9 cellular contexts compared by ENCODE assay signal in the genomic region with DNA sequence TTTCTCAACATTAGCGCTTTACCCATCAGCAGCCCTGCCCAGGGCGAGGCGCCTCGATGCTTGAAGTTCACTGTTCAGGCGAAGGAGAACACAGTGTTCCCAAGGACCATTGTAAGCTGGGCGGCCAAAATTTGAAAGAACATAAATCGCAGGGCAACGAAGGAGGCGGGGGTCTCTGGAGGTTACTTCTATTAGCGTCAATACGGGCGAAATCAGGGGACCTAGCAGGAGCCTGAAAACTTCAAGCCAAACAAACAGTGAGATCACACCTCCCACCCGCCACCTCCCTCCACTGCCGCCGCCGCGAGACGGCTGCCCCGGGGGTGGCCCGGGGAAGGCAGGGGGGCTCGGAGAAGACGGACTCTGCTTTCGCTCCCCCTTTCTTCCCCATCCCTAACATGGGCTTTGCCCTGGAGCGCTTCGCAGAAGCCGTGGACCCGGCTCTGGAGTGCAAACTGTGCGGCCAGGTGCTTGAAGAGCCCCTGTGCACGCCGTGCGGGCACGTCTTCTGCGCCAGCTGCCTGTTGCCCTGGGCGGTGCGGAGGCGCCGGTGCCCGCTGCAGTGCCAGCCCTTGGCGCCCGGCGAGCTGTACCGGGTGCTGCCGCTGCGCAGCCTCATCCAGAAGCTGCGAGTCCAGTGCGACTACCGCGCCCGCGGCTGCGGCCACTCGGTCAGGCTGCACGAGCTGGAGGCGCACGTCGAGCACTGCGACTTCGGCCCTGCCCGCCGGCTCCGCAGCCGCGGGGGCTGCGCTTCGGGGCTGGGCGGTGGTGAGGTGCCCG. TPM values are rescaled to one million over a fixed set of nuclear protein-coding genes. Genes with fewer than 3 reads are reported as not detected.
DNase-seq lines count a peak whose midpoint lies in the region; ATAC-seq, FAIRE-seq and TF ChIP-seq lines count a peak whose summit lies in the region.
"Had no signal": no experiment of that assay in that cellular context is flagged by ENCODE, and none has a peak within 500 bp of the region (broad histone marks: within the 10 kb centered on the region; RNA-seq: fewer than 3 reads in every experiment).

A gene (plus strand): TSS at position 263 of the 783 bp plus-strand sequence.

- ATAC-seq in HG02610 (IDR thresholded peaks at IDR 0.05; ENCODE audit: unreplicated experiment) (no peak), HG03135 (IDR thresholded peaks at IDR 0.05; ENCODE audit: unreplicated experiment) (no peak)
- ATAC-seq: left colon had no signal

- DNase-seq in NCI-H2029 (lab: John Stamatoyannopoulos, UW) (peak; percentile 33), NCI-H2029 treated with DMSO at 0.1 percent for 48 hours (lab: John Stamatoyannopoulos, UW) (no peak), H1 (ENCODE audit: low read depth in 1 of 2, low spot score in 2 of 2) (peak in 1 of 2 experiments; percentile 72), mesendoderm (peak; percentile 57), thyroid gland (peak; percentile 45 to 55)
- DNase-seq in stimulated activated CD4-positive, alpha-beta T cell treated with anti-CD3 and anti-CD28 coated beads, Interleukin-2, amount 100 ng/mL, for 48 hours, result no peak

- no peak within 1 kb of the TSS for H2BK12ac ChIP-seq in H1 (ENCODE audit: low read depth, low read length)

- TF ChIP-seq EP300 in H1 (IDR thresholded peaks at IDR 0.05; ENCODE audit: borderline replicate concordance in 1 of 2, low read depth in 2 of 2, low read length in 2 of 2), result no peak

- H2AK5ac ChIP-seq in H1 (ENCODE audit: low read depth, low read length) (no peak within 1 kb of the TSS), mesendoderm (ENCODE audit: low read length) (no peak within 1 kb of the TSS)

- no peak within 1 kb of the TSS for H3K56ac ChIP-seq in H1 (replicated peaks; ENCODE audit: insufficient read length, low read depth, low read length)
- peak within 1 kb of the TSS; percentile 69 for H3K56ac ChIP-seq in mesendoderm (ENCODE audit: low read length)

- H3K23ac ChIP-seq in H1 (ENCODE audit: insufficient read length), result no peak within 1 kb of the TSS
- no peak within 1 kb of the TSS for H3K23ac ChIP-seq in mesendoderm (ENCODE audit: low read length)

- WGBS in H1 (ENCODE audit: extremely low coverage in 1 of 2, insufficient coverage in 1 of 2, insufficient read length in 1 of 2, insufficient replicate concordance in 2 of 2, low coverage in 1 of 2, low lambda C conversion rate in 2 of 2, missing lambda C conversion rate in 1 of 2), 2 experiments, result 5% methylated on average over 54 of the region's 67 CpGs; no CpG with 5 or more reads in 1 of the 2 experiments
- no CpG with 5 or more reads among the region's 67 CpGs for WGBS in mesendoderm (ENCODE audit: extremely low coverage, insufficient coverage, low lambda C conversion rate)
- 11 to 31% methylated on average over 4 to 27 of the region's 67 CpGs for WGBS in thyroid gland, 2 donors

- peaks cover 25 to 38% (median 33%) of the 10 kb centered on the region in 4 experiments for H3K27me3 ChIP-seq in H1 (replicated peaks in 1 of 4; ENCODE audit: control insufficient read depth in 3 of 4, extremely low read depth in 1 of 4, insufficient read depth in 3 of 4, low read length in 3 of 4)
- peaks cover 18% of the 10 kb centered on the region for H3K27me3 ChIP-seq in mesendoderm (ENCODE audit: insufficient read depth, low read length, poor library complexity)
- H3K27me3 ChIP-seq in thyroid gland, result no peaks in the 10 kb centered on the region

- peak within 1 kb of the TSS; percentile 77 for H2AFZ ChIP-seq in H1 (ENCODE audit: low read length)

- no peak within 1 kb of the TSS for H2BK20ac ChIP-seq in H1 (ENCODE audit: low read length)

- FAIRE-seq in H1 (lab: Jason Lieb, UNC), result no peak

- TF ChIP-seq RAD21 in H1 (IDR thresholded peaks at IDR 0.05 in 1 of 2, conservative IDR thresholded peaks at IDR 0.05 in 1 of 2; ENCODE audit: low read depth in 2 of 2, low read length in 2 of 2), result no peak

- H3K9ac ChIP-seq in H1 (replicated peaks in 1 of 4; ENCODE audit: extremely low read depth in 1 of 4, low read depth in 3 of 4, low read length in 3 of 4) (no peak within 1 kb of the TSS), mesendoderm (ENCODE audit: low read length) (peak within 1 kb of the TSS; percentile 17)

- H3K4me1 ChIP-seq in H1 (replicated peaks in 1 of 4; ENCODE audit: control insufficient read depth in 3 of 4, insufficient read depth in 4 of 4, low read length in 3 of 4), result peaks cover 0 to 3% (median 0%) of the 10 kb centered on the region in 4 experiments; a peak in 3 of 7 replicates
- H3K4me1 ChIP-seq in mesendoderm (ENCODE audit: control insufficient read depth, low read depth, low read length), result no peaks in the 10 kb centered on the region
- H3K4me1 ChIP-seq in thyroid gland, result peaks cover 18 to 19% of the 10 kb centered on the region in 2 donors

- H3K79me1 ChIP-seq in H1 (ENCODE audit: low read depth, low read length), result no peaks in the 10 kb centered on the region
- H3K79me1 ChIP-seq in mesendoderm (ENCODE audit: low read length), result no peaks in the 10 kb centered on the region

- H3K18ac ChIP-seq in H1 (ENCODE audit: extremely low read depth, low read length), result no peak within 1 kb of the TSS
- H3K18ac ChIP-seq in mesendoderm (ENCODE audit: low read length), result no peak within 1 kb of the TSS

- no peak within 1 kb of the TSS for H2BK5ac ChIP-seq in H1 (ENCODE audit: low read depth, low read length)
- no peak within 1 kb of the TSS for H2BK5ac ChIP-seq in mesendoderm (ENCODE audit: low read length)

- H4K5ac ChIP-seq in H1 (ENCODE audit: insufficient read length, low read depth, low read length) (no peak within 1 kb of the TSS), mesendoderm (ENCODE audit: low read length) (no peak within 1 kb of the TSS)

- H3K36me3 ChIP-seq in H1 (ENCODE audit: control insufficient read depth in 2 of 4, insufficient read depth in 4 of 4, low read length in 3 of 4), result no peaks in the 10 kb centered on the region; a peak in 1 of 8 replicates
- H3K36me3 ChIP-seq in mesendoderm (ENCODE audit: control insufficient read depth, insufficient read depth, low read length), result no peaks in the 10 kb centered on the region
- no peaks in the 10 kb centered on the region for H3K36me3 ChIP-seq in thyroid gland

- intact Hi-C loops in thyroid gland (cut with DNase I), result no loop called here

- H4K91ac ChIP-seq in H1 (replicated peaks; ENCODE audit: insufficient read length, low read length), result no peak within 1 kb of the TSS

- H3K4me2 ChIP-seq in H1 (ENCODE audit: insufficient read depth in 1 of 2, low read depth in 2 of 2, low read length in 2 of 2) (peak within 1 kb of the TSS; percentile 74 to 95), mesendoderm (ENCODE audit: low read length) (peak within 1 kb of the TSS; percentile 58)

- POLR2A ChIA-PET in H1 (lab: Charles Lee; ENCODE audit: partially characterized antibody), result interaction anchor here (0.5 kb wide), 1 partner anchor 469 kb away, joined by 3 read pairs; no protein-coding TSS in a partner anchor

- H4K8ac ChIP-seq in H1 (ENCODE audit: extremely low read depth, insufficient read depth, low read length) (peak within 1 kb of the TSS; percentile 68), mesendoderm (ENCODE audit: low read depth, low read length) (no peak within 1 kb of the TSS)

- H2BK15ac ChIP-seq in H1 (ENCODE audit: low read length) (no peak within 1 kb of the TSS), mesendoderm (replicated peaks; ENCODE audit: low read depth) (no peak within 1 kb of the TSS)

- H3K4ac ChIP-seq in H1 (replicated peaks; ENCODE audit: insufficient read length, low read depth, low read length), result no peak within 1 kb of the TSS
- no peak within 1 kb of the TSS for H3K4ac ChIP-seq in mesendoderm (ENCODE audit: low read depth, low read length)

- H3K23me2 ChIP-seq in H1 (ENCODE audit: low read depth, low read length), result peaks cover 9% of the 10 kb centered on the region

- TF ChIP-seq CTCF in H1 (IDR thresholded peaks at IDR 0.05; ENCODE audit: control extremely low read depth in 1 of 3, insufficient read depth in 1 of 3, low read depth in 1 of 3, low read length in 3 of 3) (no peak), thyroid gland (IDR thresholded peaks at IDR 0.05) (no peak)

- H3K9me3 ChIP-seq in H1 (ENCODE audit: insufficient read depth in 2 of 2, low read depth in 1 of 2, low read length in 1 of 2), result no peaks in the 10 kb centered on the region
- no peaks in the 10 kb centered on the region for H3K9me3 ChIP-seq in thyroid gland

- H3K79me2 ChIP-seq in H1 (ENCODE audit: control insufficient read depth in 1 of 2, insufficient read depth in 2 of 2, low read length in 2 of 2) (no peaks in the 10 kb centered on the region), mesendoderm (ENCODE audit: control insufficient read depth, insufficient read depth, low read length) (no peaks in the 10 kb centered on the region)

- H3K14ac ChIP-seq in H1 (ENCODE audit: insufficient read length), result no peak within 1 kb of the TSS

- no peaks in the 10 kb centered on the region for H4K20me1 ChIP-seq in H1 (replicated peaks in 1 of 2; ENCODE audit: control insufficient read depth in 1 of 2, insufficient read depth in 2 of 2, low read length in 2 of 2)

- H3K4me3 ChIP-seq in H1 (ENCODE audit: extremely low read depth in 1 of 4, insufficient read depth in 2 of 4, low read depth in 3 of 4, low read length in 4 of 4) (peak within 1 kb of the TSS; percentile 22 to 70 (median 40)), mesendoderm (ENCODE audit: low read length) (peak within 1 kb of the TSS; percentile 16), thyroid gland (replicated peaks in 1 of 3) (peak within 1 kb of the TSS in 1 of 3 donors; percentile 26)

- H2BK120ac ChIP-seq in H1 (replicated peaks; ENCODE audit: low read depth, low read length) (no peak within 1 kb of the TSS), mesendoderm (ENCODE audit: low read depth, low read length) (no peak within 1 kb of the TSS)

- CTCF ChIA-PET in H1 (lab: Charles Lee; ENCODE audit: partially characterized antibody), result interaction anchor here (1.5 kb wide), 1 partner anchor 196 kb away, joined by 4 read pairs; no protein-coding TSS in a partner anchor

- no peak for TF ChIP-seq POLR2A in H1 (IDR thresholded peaks at IDR 0.05; ENCODE audit: control extremely low read depth in 1 of 2, low read depth in 2 of 2, low read length in 2 of 2)
- TF ChIP-seq POLR2A in thyroid gland (IDR thresholded peaks at IDR 0.05), result no peak

- H3K27ac ChIP-seq in H1 (ENCODE audit: low read depth, low read length) (no peak within 1 kb of the TSS), mesendoderm (ENCODE audit: low read depth, low read length) (no peak within 1 kb of the TSS), thyroid gland (no peak within 1 kb of the TSS)

RNA-seq across cellular contexts. Expression of the gene that starts here (rescaled TPM):
- not detected in 2 replicates for total RNA-seq in H1 (2021; fragmentation: NEBNext Ultra II Directional; extraction: Animal tissue kit (Norgen Biotek cat#: 25700))
- polyA plus RNA-seq in H1 (2011; rRNA removed), result not detected in 2 replicates
- polyA plus RNA-seq in H1 (2011; cell fraction: cytosol; rRNA removed), result 0.05 TPM
- polyA plus RNA-seq in H1 (2011; cell fraction: nucleus; rRNA removed), result 0.04 TPM
- polyA plus RNA-seq in H1 (2012, experiment 1 of 2), result 0.04 to 0.09 TPM (median 0.08 TPM) in 3 of 4 replicates, not detected in the other
- polyA plus RNA-seq in H1 (2012, experiment 2 of 2), result not detected
- 0.08 TPM for polyA plus RNA-seq in H1 (2013, experiment 1 of 2)
- 0.15 TPM for polyA plus RNA-seq in H1 (2013, experiment 2 of 2)
- polyA minus RNA-seq in H1 (2011; rRNA and poly(A)+ RNA removed), result 0.16 TPM in 1 of 2 replicates, not detected in the other
- not detected for polyA minus RNA-seq in H1 (2011; cell fraction: cytosol; rRNA and poly(A)+ RNA removed)
- not detected for polyA minus RNA-seq in H1 (2011; cell fraction: nucleus; rRNA and poly(A)+ RNA removed)
- 0.14 TPM for polyA plus RNA-seq in mesendoderm (2013, experiment 1 of 2)
- polyA plus RNA-seq in mesendoderm (2013, experiment 2 of 2), result 0.06 TPM
- 1 to 10 TPM in 2 of 4 donors, under 1 TPM in 2; 0.54 to 2.9 (median 1.1) TPM for total RNA-seq in thyroid gland

Comparison
In these comparisons a context has a peak if more than half of its experiments do, and no peak if none do; other contexts are left out.
1. DNase-seq: peak in NCI-H2029 (single experiment), mesendoderm (single experiment) and thyroid gland (2 of 2); none in NCI-H2029 treated with DMSO at 0.1 percent for 48 hours (single experiment) and stimulated activated CD4-positive, alpha-beta T cell treated with anti-CD3 and anti-CD28 coated beads, Interleukin-2, amount 100 ng/mL, for 48 hours (0 of 2).